Comparison of ENCODE assay signal across 9 cellular contexts in genomic region chr1:32220746-32221580, GRCh38. TPM values are rescaled to one million over a fixed set of nuclear protein-coding genes. Genes with fewer than 3 reads are reported as not detected.
DNase-seq lines count a peak whose midpoint lies in the region; ATAC-seq, FAIRE-seq and TF ChIP-seq lines count a peak whose summit lies in the region.
"Had no signal": no experiment of that assay in that cellular context is flagged by ENCODE, and none has a peak within 500 bp of the region (broad histone marks: within the 10 kb centered on the region; RNA-seq: fewer than 3 reads in every experiment).

No MANE protein-coding gene starts in this region.

- no peak for ATAC-seq in GM18867 (IDR thresholded peaks at IDR 0.05; ENCODE audit: unreplicated experiment)

- DNase-seq in GM12865 (ENCODE audit: low read depth) = peak; percentile 49
- peak; percentile 92 for DNase-seq in RCC 7860 (ENCODE audit: low spot score)
- no peak for DNase-seq in fibroblast of mammary gland (ENCODE audit: low read depth)
- DNase-seq in renal cortical epithelial cell (ENCODE audit: low read depth) = peak; percentile 88
- DNase-seq in ureter (ENCODE audit: low spot score) = no peak
- DNase-seq in C1 segment of cervical spinal cord (lab: John Stamatoyannopoulos, UW) = no peak
- no peak for DNase-seq in DMS153 (lab: John Stamatoyannopoulos, UW)

- no peak for TF ChIP-seq CTCF in GM12865 (IDR thresholded peaks at IDR 0.05; ENCODE audit: insufficient read depth, low read depth, low read length, missing control alignments)
- TF ChIP-seq CTCF in fibroblast of mammary gland (conservative IDR thresholded peaks at IDR 0.05; ENCODE audit: control insufficient read depth, insufficient read depth, low read depth, low read length) = no peak

- H3K4me3 ChIP-seq in GM12865 (ENCODE audit: low read depth, low read length) (peak overlapping the region; percentile 89), fibroblast of mammary gland (ENCODE audit: control insufficient read depth, low read depth, low read length) (peak overlapping the region; percentile 98)

- FAIRE-seq in RCC 7860 (lab: Jason Lieb, UNC) = peak; percentile 76

RNA-seq across cellular contexts. Expression of gene TMEM234, which starts 1.2 kb away (rescaled TPM):
- 9.4 and 19.8 TPM in 2 replicates for total RNA-seq in renal cortical epithelial cell
- total RNA-seq in ureter = 45.9 TPM

RNA-seq across cellular contexts. Expression of gene EIF3I, which starts 1.2 kb away (rescaled TPM):
- total RNA-seq in renal cortical epithelial cell = 283 and 504 TPM in 2 replicates
- total RNA-seq in ureter = 171 TPM

RNA-seq across cellular contexts. Expression of gene DCDC2B, which starts 12.1 kb away (rescaled TPM):
- total RNA-seq in renal cortical epithelial cell (not detected in 2 replicates), ureter (not detected)
- total RNA-seq: dermis microvascular lymphatic vessel endothelial cell had no signal

RNA-seq across cellular contexts. Expression of gene IQCC, which starts 15.5 kb away (rescaled TPM):
- total RNA-seq in renal cortical epithelial cell (0.87 and 2.1 TPM in 2 replicates), ureter (2.5 TPM)

RNA-seq across cellular contexts. Expression of gene CCDC28B, which starts 20.6 kb away (rescaled TPM):
- 6.9 and 12.7 TPM in 2 replicates for total RNA-seq in renal cortical epithelial cell
- total RNA-seq in ureter = 2.1 TPM

Comparison
In these comparisons a context has a peak if more than half of its experiments do, and no peak if none do; other contexts are left out.
1. DNase-seq: peak in GM12865 (single experiment), RCC 7860 (single experiment) and renal cortical epithelial cell (single experiment); none in fibroblast of mammary gland (single experiment), ureter (single experiment), C1 segment of cervical spinal cord (0 of 14) and DMS153 (single experiment).